20 cellular contexts compared by ENCODE assay signal in the genomic region with DNA sequence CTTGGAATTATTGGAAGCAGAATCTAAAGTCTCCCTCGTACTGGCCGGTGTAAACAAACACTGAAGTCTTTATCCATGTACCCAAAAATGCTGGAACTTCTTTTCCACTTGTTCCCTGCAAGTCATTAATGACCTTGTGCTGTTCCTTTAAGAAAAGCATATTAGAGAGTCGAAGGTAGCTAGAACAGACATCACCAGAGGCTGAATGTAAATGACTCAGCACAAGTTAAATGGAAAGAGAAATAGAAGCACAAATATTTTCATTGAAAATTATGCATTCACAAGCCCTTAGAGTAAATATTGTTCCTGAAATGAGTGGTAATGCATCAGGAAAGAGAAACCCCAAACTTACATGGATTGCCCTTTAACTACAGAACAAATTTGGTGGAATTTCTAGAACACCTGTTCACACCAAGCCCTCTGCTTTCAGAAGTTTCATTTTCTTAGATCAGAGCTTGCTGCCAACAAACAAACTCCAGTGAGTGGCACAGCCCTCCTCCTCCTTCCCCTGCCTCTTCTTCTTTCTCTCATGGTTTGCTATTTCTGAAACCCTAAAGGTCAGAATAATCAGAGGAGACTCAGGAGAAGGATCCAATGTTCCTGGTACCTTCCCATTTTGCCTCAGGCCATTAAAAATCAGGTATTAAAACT.
A peak's percentile ranks its signal among the peaks of the same experiment; 100 is the strongest.
DNase-seq lines count a peak whose midpoint lies in the region; ATAC-seq, FAIRE-seq and TF ChIP-seq lines count a peak whose summit lies in the region.
"Had no signal": no experiment of that assay in that cellular context is flagged by ENCODE, and none has a peak within 500 bp of the region (broad histone marks: within the 10 kb centered on the region; RNA-seq: fewer than 3 reads in every experiment).

No MANE protein-coding gene starts in this region.

- H3K4me2 ChIP-seq in K562 (ENCODE audit: insufficient read depth, low read length), result no peak overlapping the region

- no peak for TF ChIP-seq RAD21 in K562 (CRISPR knock-in tag; conservative IDR thresholded peaks at IDR 0.05 in 1 of 2, IDR thresholded peaks at IDR 0.05 in 1 of 2)

- H3K4me3 ChIP-seq in ACC112 (ENCODE audit: low read depth, low read length), result peak overlapping the region; percentile 42
- H3K4me3 ChIP-seq in K562, result no peak overlapping the region
- no peak overlapping the region for H3K4me3 ChIP-seq in gastroesophageal sphincter
- H3K4me3 ChIP-seq: sigmoid colon, uterus had no signal

- H3K27me3 ChIP-seq in ACC112 (ENCODE audit: insufficient read depth, low read length), result no peaks in the 10 kb centered on the region
- H3K27me3 ChIP-seq in K562 (ENCODE audit: control insufficient read depth in 2 of 2, insufficient read depth in 2 of 2, low read length in 2 of 2), result no peaks in the 10 kb centered on the region
- no peaks in the 10 kb centered on the region for H3K27me3 ChIP-seq in gastroesophageal sphincter
- H3K27me3 ChIP-seq: sigmoid colon, uterus had no signal

- CTCF ChIA-PET in K562 (lab: Yijun Ruan, JAX; ENCODE audit: low intra/inter-chr PET ratio), result no interaction called here

- FAIRE-seq in K562 (lab: Jason Lieb, UNC), result no peak

- in situ Hi-C loops in K562 (cut with MboI), result no loop called here

- H3K36me3 ChIP-seq in ACC112 (ENCODE audit: insufficient read depth, low read length) (no peaks in the 10 kb centered on the region), K562 (ENCODE audit: control insufficient read depth, insufficient read depth, low read length) (no peaks in the 10 kb centered on the region), gastroesophageal sphincter (no peaks in the 10 kb centered on the region)
- H3K36me3 ChIP-seq: sigmoid colon, uterus had no signal

- no TSS peak for BruUV-seq in K562 (replicated peaks; lab: Mats Ljungman, UMichigan)

- no peaks in the 10 kb centered on the region for H3K79me2 ChIP-seq in ACC112 (ENCODE audit: control insufficient read depth, insufficient read depth, low read length, unreplicated experiment)
- no peaks in the 10 kb centered on the region for H3K79me2 ChIP-seq in K562 (ENCODE audit: control insufficient read depth, insufficient read depth, low read length)

- H3K4me1 ChIP-seq in ACC112 (ENCODE audit: control insufficient read depth, insufficient read depth, low read length, unreplicated experiment) (peaks cover 16% of the 10 kb centered on the region), K562 (replicated peaks in 1 of 2; ENCODE audit: control insufficient read depth in 2 of 2, insufficient read depth in 2 of 2, low read length in 2 of 2) (no peaks in the 10 kb centered on the region), gastroesophageal sphincter (peaks cover 0 to 8% (median 0%) of the 10 kb centered on the region in 3 donors)
- H3K4me1 ChIP-seq: uterus had no signal

- H3K9me3 ChIP-seq in K562 (replicated peaks; ENCODE audit: control insufficient read depth, insufficient read depth, low read depth, low read length) (no peaks in the 10 kb centered on the region), gastroesophageal sphincter (no peaks in the 10 kb centered on the region)
- H3K9me3 ChIP-seq: sigmoid colon, uterus had no signal

- intact Hi-C loops in K562 (cut with micrococcal nuclease) (no loop called here), sciatic nerve (cut with DNase I) (no loop called here)

- DNase-seq in LHCN-M2 (ENCODE audit: low read depth) (peak; percentile 4), K562 (ENCODE audit: extremely low read depth in 1 of 4, low spot score in 3 of 4) (no peak), hepatic stellate cell (ENCODE audit: low spot score) (peak; percentile 8), sciatic nerve (ENCODE audit: low spot score) (no peak)
- no peak for DNase-seq in activated CD4-positive, CD25-positive, alpha-beta regulatory T cell treated with anti-CD3 and anti-CD28 coated beads, Interleukin-2, amount 50 U/mL, for 72 hours
- DNase-seq: activated CD4-positive, alpha-beta memory T cell treated with anti-CD3 and anti-CD28 coated beads for 36 hours; activated naive CD4-positive, alpha-beta T cell treated with anti-CD3 and anti-CD28 coated beads, Interleukin-2, amount 10 ng/mL, durations not matched to agents 7 days and 5 days; activated T-cell treated with anti-CD3 and anti-CD28 coated beads, Interleukin-2, amount 50 U/mL, for 24 hours; CD4-positive, alpha-beta T cell; left cardiac atrium; NCI-H2081; NCI-H526 treated with DMSO at 0.1 percent for 48 hours; occipital lobe; sigmoid colon; stimulated activated CD4-positive, alpha-beta T cell treated with anti-CD3 and anti-CD28 coated beads, Interleukin-2, amount 100 ng/mL, for 48 hours; uterus had no signal

- TF ChIP-seq CTCF in K562 (IDR thresholded peaks at IDR 0.05 in 2 of 3, conservative IDR thresholded peaks at IDR 0.05 in 1 of 3; ENCODE audit: insufficient read depth in 2 of 3, low read depth in 1 of 3, low read length in 3 of 3), result no peak
- no peak for TF ChIP-seq CTCF in gastroesophageal sphincter (IDR thresholded peaks at IDR 0.05)

- TF ChIP-seq POLR2A in K562 (conservative IDR thresholded peaks at IDR 0.05), result no peak
- TF ChIP-seq POLR2A in gastroesophageal sphincter (IDR thresholded peaks at IDR 0.05), result no peak

- peak overlapping the region; percentile 34; the same call in 1 of the 2 replicates for H3K27ac ChIP-seq in ACC112 (ENCODE audit: low read depth, low read length)
- no peak overlapping the region for H3K27ac ChIP-seq in K562 (ENCODE audit: extremely low read depth, low read depth, low read length)
- no peak overlapping the region for H3K27ac ChIP-seq in gastroesophageal sphincter
- H3K27ac ChIP-seq: sigmoid colon, uterus had no signal

- no peak for ATAC-seq in K562
- no peak for ATAC-seq in HG02571 (IDR thresholded peaks at IDR 0.05; ENCODE audit: unreplicated experiment)
- no peak for ATAC-seq in gastroesophageal sphincter
- ATAC-seq in sciatic nerve, result no peak
- ATAC-seq: esophagus mucosa, left cardiac atrium had no signal

- WGBS in K562 (ENCODE audit: insufficient coverage, low coverage, missing lambda C conversion rate), result 0% methylated on average over 3 of the region's 3 CpGs
- 36% methylated on average over 2 to 3 of the region's 3 CpGs for WGBS in gastroesophageal sphincter (ENCODE audit: low coverage in 1 of 2), 2 donors

- no peak for TF ChIP-seq EP300 in K562 (IDR thresholded peaks at IDR 0.05; ENCODE audit: low read length)
- TF ChIP-seq EP300 in gastroesophageal sphincter (IDR thresholded peaks at IDR 0.05), result no peak

- H2AFZ ChIP-seq in ACC112 (ENCODE audit: low read length, unreplicated experiment), result peak overlapping the region; percentile 82
- H2AFZ ChIP-seq in K562 (ENCODE audit: low read depth, low read length), result no peak overlapping the region

- H3K9me1 ChIP-seq in K562 (ENCODE audit: control insufficient read depth, insufficient read depth, low read length), result no peaks in the 10 kb centered on the region

- no peak overlapping the region for H3K9ac ChIP-seq in K562 (ENCODE audit: insufficient read depth in 1 of 2, low read depth in 2 of 2, low read length in 2 of 2)

- POLR2A ChIA-PET in K562 (lab: Yijun Ruan, JAX), result no interaction called here

- H4K20me1 ChIP-seq in K562 (replicated peaks; ENCODE audit: control insufficient read depth, insufficient read depth, low read length), result no peaks in the 10 kb centered on the region

TF ChIP-seq in K562, 482 proteins besides CTCF, POLR2A, EP300 and RAD21 (continues in another document):
- no peak for TF ChIP-seq ZNF584 (CRISPR knock-in tag; IDR thresholded peaks at IDR 0.05; ENCODE audit: low read depth)
- TF ChIP-seq, protein P1, sequence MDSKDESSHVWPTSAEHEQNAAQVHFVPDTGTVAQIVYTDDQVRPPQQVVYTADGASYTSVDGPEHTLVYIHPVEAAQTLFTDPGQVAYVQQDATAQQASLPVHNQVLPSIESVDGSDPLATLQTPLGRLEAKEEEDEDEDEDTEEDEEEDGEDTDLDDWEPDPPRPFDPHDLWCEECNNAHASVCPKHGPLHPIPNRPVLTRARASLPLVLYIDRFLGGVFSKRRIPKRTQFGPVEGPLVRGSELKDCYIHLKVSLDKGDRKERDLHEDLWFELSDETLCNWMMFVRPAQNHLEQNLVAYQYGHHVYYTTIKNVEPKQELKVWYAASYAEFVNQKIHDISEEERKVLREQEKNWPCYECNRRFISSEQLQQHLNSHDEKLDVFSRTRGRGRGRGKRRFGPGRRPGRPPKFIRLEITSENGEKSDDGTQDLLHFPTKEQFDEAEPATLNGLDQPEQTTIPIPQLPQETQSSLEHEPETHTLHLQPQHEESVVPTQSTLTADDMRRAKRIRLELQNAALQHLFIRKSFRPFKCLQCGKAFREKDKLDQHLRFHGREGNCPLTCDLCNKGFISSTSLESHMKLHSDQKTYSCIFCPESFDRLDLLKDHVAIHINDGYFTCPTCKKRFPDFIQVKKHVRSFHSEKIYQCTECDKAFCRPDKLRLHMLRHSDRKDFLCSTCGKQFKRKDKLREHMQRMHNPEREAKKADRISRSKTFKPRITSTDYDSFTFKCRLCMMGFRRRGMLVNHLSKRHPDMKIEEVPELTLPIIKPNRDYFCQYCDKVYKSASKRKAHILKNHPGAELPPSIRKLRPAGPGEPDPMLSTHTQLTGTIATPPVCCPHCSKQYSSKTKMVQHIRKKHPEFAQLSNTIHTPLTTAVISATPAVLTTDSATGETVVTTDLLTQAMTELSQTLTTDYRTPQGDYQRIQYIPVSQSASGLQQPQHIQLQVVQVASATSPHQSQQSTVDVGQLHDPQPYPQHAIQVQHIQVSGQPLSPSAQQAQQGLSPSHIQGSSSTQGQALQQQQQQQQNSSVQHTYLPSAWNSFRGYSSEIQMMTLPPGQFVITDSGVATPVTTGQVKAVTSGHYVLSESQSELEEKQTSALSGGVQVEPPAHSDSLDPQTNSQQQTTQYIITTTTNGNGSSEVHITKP (IDR thresholded peaks at IDR 0.05; ENCODE audit: partially characterized antibody), result no peak
- no peak for TF ChIP-seq NFRKB (IDR thresholded peaks at IDR 0.05; ENCODE audit: low read depth)
- TF ChIP-seq, protein P2, sequence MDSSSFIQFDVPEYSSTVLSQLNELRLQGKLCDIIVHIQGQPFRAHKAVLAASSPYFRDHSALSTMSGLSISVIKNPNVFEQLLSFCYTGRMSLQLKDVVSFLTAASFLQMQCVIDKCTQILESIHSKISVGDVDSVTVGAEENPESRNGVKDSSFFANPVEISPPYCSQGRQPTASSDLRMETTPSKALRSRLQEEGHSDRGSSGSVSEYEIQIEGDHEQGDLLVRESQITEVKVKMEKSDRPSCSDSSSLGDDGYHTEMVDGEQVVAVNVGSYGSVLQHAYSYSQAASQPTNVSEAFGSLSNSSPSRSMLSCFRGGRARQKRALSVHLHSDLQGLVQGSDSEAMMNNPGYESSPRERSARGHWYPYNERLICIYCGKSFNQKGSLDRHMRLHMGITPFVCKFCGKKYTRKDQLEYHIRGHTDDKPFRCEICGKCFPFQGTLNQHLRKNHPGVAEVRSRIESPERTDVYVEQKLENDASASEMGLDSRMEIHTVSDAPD (CRISPR knock-in tag; IDR thresholded peaks at IDR 0.05), result no peak

Comparison
In these comparisons a context has a peak if more than half of its experiments do, and no peak if none do; other contexts are left out.
1. DNase-seq: peak in LHCN-M2 (single experiment) and hepatic stellate cell (single experiment); none in K562 (0 of 4), activated CD4-positive, CD25-positive, alpha-beta regulatory T cell treated with anti-CD3 and anti-CD28 coated beads, Interleukin-2, amount 50 U/mL, for 72 hours (single experiment) and sciatic nerve (single experiment).